ENCODE assay signal across 17 cellular contexts in the genomic region with DNA sequence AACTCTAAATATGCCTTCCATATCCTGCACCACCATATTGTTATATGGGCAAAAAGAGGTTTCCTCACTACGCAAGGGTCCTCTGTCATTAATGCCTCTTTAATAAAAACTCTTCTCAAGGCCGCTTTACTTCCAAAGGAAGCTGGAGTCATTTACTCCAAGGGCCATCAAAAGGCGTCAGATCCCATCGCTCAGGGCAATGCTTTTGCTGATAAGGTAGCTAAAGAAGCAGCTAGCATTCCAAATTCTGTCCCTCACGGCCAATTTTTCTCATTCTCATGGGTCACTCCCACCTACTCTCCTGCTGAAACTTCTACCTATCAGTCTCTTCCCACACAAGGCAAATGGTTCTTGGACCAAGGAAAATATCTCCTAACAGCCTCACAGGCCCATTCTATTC. TPM values are rescaled to one million over a fixed set of nuclear protein-coding genes. Genes with fewer than 3 reads are reported as not detected.
DNase-seq lines count a peak whose midpoint lies in the region; ATAC-seq, FAIRE-seq and TF ChIP-seq lines count a peak whose summit lies in the region.
"Had no signal": no experiment of that assay in that cellular context is flagged by ENCODE, and none has a peak within 500 bp of the region (broad histone marks: within the 10 kb centered on the region; RNA-seq: fewer than 3 reads in every experiment).

No MANE protein-coding gene starts in this region.

- dilution Hi-C loops in mammary epithelial cell (cut with HindIII; ENCODE audit: low sequenced_read_pairs): no loop called here

- H3K9ac ChIP-seq in mammary epithelial cell (ENCODE audit: insufficient read depth, low read length) (no peak overlapping the region), K562 (ENCODE audit: insufficient read depth in 1 of 2, low read depth in 2 of 2, low read length in 2 of 2) (no peak overlapping the region)
- H3K9ac ChIP-seq: BLaER1 treated with 17β-estradiol and CSF1 and Interleukin-3, amounts not matched to agents 10 nM and 100 nM had no signal

- no peak for TF ChIP-seq EP300 in K562 (IDR thresholded peaks at IDR 0.05; ENCODE audit: low read length)

- no peaks in the 10 kb centered on the region for H3K27me3 Mint-ChIP-seq in MCF 10A (ENCODE audit: insufficient read depth, unreplicated experiment)
- peaks cover 9% of the 10 kb centered on the region for H3K27me3 Mint-ChIP-seq in nephron (ENCODE audit: low read depth)
- peaks cover 62% of the 10 kb centered on the region for H3K27me3 Mint-ChIP-seq in HFFc6 (ENCODE audit: insufficient read depth)
- H3K27me3 Mint-ChIP-seq in activated CD8-positive, alpha-beta memory T cell treated with anti-CD3 and anti-CD28 coated beads, Interleukin-2, amount 10 ng/mL, durations not matched to agents 7 days and 5 days: peaks cover 6% of the 10 kb centered on the region

- H3K36me3 Mint-ChIP-seq in MCF 10A (ENCODE audit: insufficient read depth, unreplicated experiment) (no peaks in the 10 kb centered on the region), nephron (ENCODE audit: low read depth) (no peaks in the 10 kb centered on the region), HFFc6 (ENCODE audit: low read depth) (no peaks in the 10 kb centered on the region; the same call in 1 of the 2 replicates)
- H3K36me3 Mint-ChIP-seq in activated CD8-positive, alpha-beta memory T cell treated with anti-CD3 and anti-CD28 coated beads, Interleukin-2, amount 10 ng/mL, durations not matched to agents 7 days and 5 days: no peaks in the 10 kb centered on the region
- H3K36me3 Mint-ChIP-seq: CD4-positive, CD25-positive, alpha-beta regulatory T cell had no signal

- in situ Hi-C loops in mammary epithelial cell (cut with MboI; ENCODE audit: low sequenced_read_pairs in 2 of 2) (no loop called here), K562 (cut with MboI) (no loop called here)

- no peak overlapping the region for H3K4me2 ChIP-seq in mammary epithelial cell (ENCODE audit: insufficient read depth, low read depth, low read length)
- H3K4me2 ChIP-seq in K562 (ENCODE audit: insufficient read depth, low read length): no peak overlapping the region
- H3K4me2 ChIP-seq: BLaER1 treated with 17β-estradiol and CSF1 and Interleukin-3, amounts not matched to agents 10 nM and 100 nM had no signal

- peaks cover 15% of the 10 kb centered on the region for H3K4me1 Mint-ChIP-seq in MCF 10A (ENCODE audit: insufficient read depth, unreplicated experiment)
- peaks cover 14% of the 10 kb centered on the region for H3K4me1 Mint-ChIP-seq in nephron
- H3K4me1 Mint-ChIP-seq in HFFc6 (ENCODE audit: low read depth): peaks cover 19% of the 10 kb centered on the region
- peaks cover 30% of the 10 kb centered on the region for H3K4me1 Mint-ChIP-seq in activated CD8-positive, alpha-beta memory T cell treated with anti-CD3 and anti-CD28 coated beads, Interleukin-2, amount 10 ng/mL, durations not matched to agents 7 days and 5 days

- no peaks in the 10 kb centered on the region for H3K36me3 ChIP-seq in mammary epithelial cell (ENCODE audit: insufficient read depth, low read length)
- no peaks in the 10 kb centered on the region for H3K36me3 ChIP-seq in K562 (ENCODE audit: control insufficient read depth, insufficient read depth, low read length)
- H3K36me3 ChIP-seq in upper lobe of right lung: no peaks in the 10 kb centered on the region
- H3K36me3 ChIP-seq: BLaER1 treated with 17β-estradiol and CSF1 and Interleukin-3, amounts not matched to agents 10 nM and 100 nM had no signal

- no peak for FAIRE-seq in K562 (lab: Jason Lieb, UNC)
- FAIRE-seq: GM12878, HTR-8/SVneo had no signal

- H3K27me3 ChIP-seq in mammary epithelial cell (ENCODE audit: insufficient read depth, low read length) (no peaks in the 10 kb centered on the region), K562 (ENCODE audit: control insufficient read depth in 2 of 2, insufficient read depth in 2 of 2, low read length in 2 of 2) (no peaks in the 10 kb centered on the region), upper lobe of right lung (no peaks in the 10 kb centered on the region)
- H3K27me3 ChIP-seq: BLaER1 treated with 17β-estradiol and CSF1 and Interleukin-3, amounts not matched to agents 10 nM and 100 nM had no signal

- POLR2A ChIA-PET in MCF 10A (lab: Yijun Ruan, JAX) (interaction anchor here (0.7 to 3.9 kb wide), 2 partner anchors 27 to 56 kb away, joined by 4 to 19 read pairs; no protein-coding TSS in a partner anchor), K562 (lab: Yijun Ruan, JAX) (interaction anchor here (0.6 to 1.5 kb wide), 3 partner anchors 9 to 104 kb away, joined by 3 read pairs; no protein-coding TSS in a partner anchor)

- ATAC-seq in K562: no peak
- no peak for ATAC-seq in upper lobe of right lung
- ATAC-seq in GM18498 (IDR thresholded peaks at IDR 0.05; ENCODE audit: unreplicated experiment): no peak
- ATAC-seq in activated CD8-positive, alpha-beta memory T cell treated with anti-CD3 and anti-CD28 coated beads, Interleukin-2, amount 10 ng/mL, durations not matched to agents 7 days and 5 days: no peak
- ATAC-seq: GM12878 had no signal

- no peak for TF ChIP-seq POLR2A in K562 (conservative IDR thresholded peaks at IDR 0.05)

- H2AFZ ChIP-seq in mammary epithelial cell (ENCODE audit: low read depth, low read length) (no peak overlapping the region), K562 (ENCODE audit: low read depth, low read length) (peak overlapping the region; percentile 52; the same call in 1 of the 2 replicates)

- CTCF ChIA-PET in MCF 10A (lab: Yijun Ruan, JAX) (interaction anchor here (0.7 kb wide), 1 partner anchor 183 kb away, joined by 3 read pairs; no protein-coding TSS in a partner anchor), mammary epithelial cell (lab: Charles Lee; ENCODE audit: low non-redundant PET) (no interaction called here), K562 (lab: Yijun Ruan, JAX; ENCODE audit: low intra/inter-chr PET ratio) (interaction anchor here (0.6 kb wide), 1 partner anchor 196 kb away, joined by 3 read pairs; no protein-coding TSS in a partner anchor)
- CTCF ChIA-PET in activated CD8-positive, alpha-beta memory T cell treated with anti-CD3 and anti-CD28 coated beads, Interleukin-2, amount 10 ng/mL, durations not matched to agents 7 days and 5 days (lab: Charles Lee): interaction anchor here (0.7 to 1.7 kb wide), 2 partner anchors 22 to 49 kb away, joined by 3 read pairs; a partner anchor contains a TSS

- H4K20me1 ChIP-seq in mammary epithelial cell (ENCODE audit: insufficient read depth, low read length): no peaks in the 10 kb centered on the region
- H4K20me1 ChIP-seq in K562 (replicated peaks; ENCODE audit: control insufficient read depth, insufficient read depth, low read length): no peaks in the 10 kb centered on the region
- H4K20me1 ChIP-seq: BLaER1 treated with 17β-estradiol and CSF1 and Interleukin-3, amounts not matched to agents 10 nM and 100 nM had no signal

- H3K9me3 ChIP-seq in mammary epithelial cell (replicated peaks; ENCODE audit: insufficient read depth, low read length) (no peaks in the 10 kb centered on the region), K562 (replicated peaks; ENCODE audit: control insufficient read depth, insufficient read depth, low read depth, low read length) (no peaks in the 10 kb centered on the region), upper lobe of right lung (no peaks in the 10 kb centered on the region)
- H3K9me3 ChIP-seq: BLaER1 treated with 17β-estradiol and CSF1 and Interleukin-3, amounts not matched to agents 10 nM and 100 nM had no signal

- 91% methylated on average over 5 of the region's 5 CpGs for WGBS in mammary epithelial cell (ENCODE audit: low coverage, missing lambda C conversion rate)
- WGBS in K562 (ENCODE audit: insufficient coverage, low coverage, missing lambda C conversion rate): 35% methylated on average over 5 of the region's 5 CpGs

- no TSS peak for BruUV-seq in MCF 10A (replicated peaks; lab: Mats Ljungman, UMichigan)
- BruUV-seq in mammary epithelial cell (replicated peaks; lab: Mats Ljungman, UMichigan): no TSS peak
- no TSS peak for BruUV-seq in K562 (replicated peaks; lab: Mats Ljungman, UMichigan)

- H3K4me1 ChIP-seq in mammary epithelial cell (ENCODE audit: insufficient read depth, low read length): peaks cover 10% of the 10 kb centered on the region
- peaks cover 5 to 12% of the 10 kb centered on the region in 2 experiments; a peak in 3 of 5 replicates for H3K4me1 ChIP-seq in K562 (replicated peaks in 1 of 2; ENCODE audit: control insufficient read depth in 2 of 2, insufficient read depth in 2 of 2, low read length in 2 of 2)
- H3K4me1 ChIP-seq in upper lobe of right lung: peaks cover 6% of the 10 kb centered on the region

- no peak for TF ChIP-seq CTCF in MCF 10A (IDR thresholded peaks at IDR 0.05; ENCODE audit: unreplicated experiment)
- no peak for TF ChIP-seq CTCF in mammary epithelial cell (conservative IDR thresholded peaks at IDR 0.05 in 1 of 2, IDR thresholded peaks at IDR 0.05 in 1 of 2; ENCODE audit: extremely low read depth in 1 of 2, insufficient read depth in 1 of 2, low read depth in 1 of 2, low read length in 2 of 2)
- no peak for TF ChIP-seq CTCF in K562 (IDR thresholded peaks at IDR 0.05 in 2 of 3, conservative IDR thresholded peaks at IDR 0.05 in 1 of 3; ENCODE audit: insufficient read depth in 2 of 3, low read depth in 1 of 3, low read length in 3 of 3)
- no peak for TF ChIP-seq CTCF in nephron (IDR thresholded peaks at IDR 0.05; ENCODE audit: unreplicated experiment in 3 of 3)
- no peak for TF ChIP-seq CTCF in upper lobe of right lung (IDR thresholded peaks at IDR 0.05)
- no peak for TF ChIP-seq CTCF in HFFc6 (IDR thresholded peaks at IDR 0.05)

- H3K9me3 Mint-ChIP-seq in MCF 10A (ENCODE audit: unreplicated experiment) (no peaks in the 10 kb centered on the region), nephron (no peaks in the 10 kb centered on the region), HFFc6 (no peaks in the 10 kb centered on the region)
- H3K9me3 Mint-ChIP-seq in activated CD8-positive, alpha-beta memory T cell treated with anti-CD3 and anti-CD28 coated beads, Interleukin-2, amount 10 ng/mL, durations not matched to agents 7 days and 5 days (ENCODE audit: low read depth): no peaks in the 10 kb centered on the region
- H3K9me3 Mint-ChIP-seq: CD4-positive, CD25-positive, alpha-beta regulatory T cell; H9 had no signal

- H3K27ac ChIP-seq in mammary epithelial cell (ENCODE audit: insufficient read depth, low read depth, low read length) (no peak overlapping the region), K562 (ENCODE audit: extremely low read depth, low read depth, low read length) (no peak overlapping the region), upper lobe of right lung (no peak overlapping the region)
- H3K27ac ChIP-seq: BLaER1 treated with 17β-estradiol and CSF1 and Interleukin-3, amounts not matched to agents 10 nM and 100 nM had no signal

- DNase-seq in MCF 10A (ENCODE audit: unreplicated experiment): no peak
- DNase-seq in mammary epithelial cell: no peak
- DNase-seq in K562 (ENCODE audit: extremely low read depth in 1 of 4, low spot score in 3 of 4): no peak
- DNase-seq in upper lobe of right lung: no peak
- no peak for DNase-seq in HFFc6
- no peak for DNase-seq in activated CD8-positive, alpha-beta memory T cell treated with anti-CD3 and anti-CD28 coated beads, Interleukin-2, amount 10 ng/mL, durations not matched to agents 7 days and 5 days
- DNase-seq: 8988T; ACHN; CD4-positive, CD25-positive, alpha-beta regulatory T cell; DMS79; GOT3; H9 had no signal

- H3K27ac Mint-ChIP-seq in MCF 10A (ENCODE audit: low read depth, unreplicated experiment): peak overlapping the region; percentile 35
- H3K27ac Mint-ChIP-seq in nephron: peak overlapping the region in 2 of 3 experiments; percentile 3 to 81
- H3K27ac Mint-ChIP-seq in HFFc6: no peak overlapping the region
- no peak overlapping the region for H3K27ac Mint-ChIP-seq in activated CD8-positive, alpha-beta memory T cell treated with anti-CD3 and anti-CD28 coated beads, Interleukin-2, amount 10 ng/mL, durations not matched to agents 7 days and 5 days
- H3K27ac Mint-ChIP-seq: H9 had no signal

- H3K9me1 ChIP-seq in K562 (ENCODE audit: control insufficient read depth, insufficient read depth, low read length): no peaks in the 10 kb centered on the region

- no peaks in the 10 kb centered on the region for H3K79me2 ChIP-seq in mammary epithelial cell (ENCODE audit: insufficient read depth, low read length)
- H3K79me2 ChIP-seq in K562 (ENCODE audit: control insufficient read depth, insufficient read depth, low read length): no peaks in the 10 kb centered on the region

- no peak overlapping the region for H3K4me3 ChIP-seq in mammary epithelial cell (replicated peaks in 1 of 3; ENCODE audit: insufficient read depth in 1 of 3, low read depth in 2 of 3, low read length in 3 of 3)
- no peak overlapping the region for H3K4me3 ChIP-seq in K562
- peak overlapping the region; percentile 17 for H3K4me3 ChIP-seq in upper lobe of right lung
- H3K4me3 ChIP-seq: BLaER1 treated with 17β-estradiol and CSF1 and Interleukin-3, amounts not matched to agents 10 nM and 100 nM; GM12878 had no signal

- intact Hi-C loops in MCF 10A (cut with micrococcal nuclease) (loop anchor here (5.0 kb wide), 1 partner anchor 66 kb away; no protein-coding TSS in a partner anchor), mammary epithelial cell (cut with micrococcal nuclease) (loop anchor here (5.0 kb wide), 1 partner anchor 36 kb away; a partner anchor contains a TSS), K562 (cut with micrococcal nuclease) (loop anchor here (5.0 kb wide), 1 partner anchor 44 kb away; a partner anchor contains a TSS), upper lobe of right lung (cut with DNase I) (no loop called here)

- H3K4me3 Mint-ChIP-seq in MCF 10A (ENCODE audit: unreplicated experiment): no peak overlapping the region
- H3K4me3 Mint-ChIP-seq in nephron: no peak overlapping the region
- H3K4me3 Mint-ChIP-seq in HFFc6: no peak overlapping the region
- no peak overlapping the region for H3K4me3 Mint-ChIP-seq in activated CD8-positive, alpha-beta memory T cell treated with anti-CD3 and anti-CD28 coated beads, Interleukin-2, amount 10 ng/mL, durations not matched to agents 7 days and 5 days
- H3K4me3 Mint-ChIP-seq: H9 had no signal

- no peak for TF ChIP-seq RAD21 in K562 (CRISPR knock-in tag; conservative IDR thresholded peaks at IDR 0.05 in 1 of 2, IDR thresholded peaks at IDR 0.05 in 1 of 2)

RNA-seq across cellular contexts. Expression of a gene that starts 25.1 kb away (rescaled TPM):
- total RNA-seq in MCF 10A (2022): 39.7 and 47.7 TPM in 2 replicates
- 10 to 100 TPM; 35.0 to 49.3 TPM for total RNA-seq in mammary epithelial cell
- polyA plus RNA-seq in mammary epithelial cell: 25.9 TPM
- 80.0 TPM for polyA minus RNA-seq in mammary epithelial cell
- 51.6 and 76.0 TPM in 2 replicates for total RNA-seq in K562 (2011; cell fraction: chromatin; rRNA removed; ENCODE audit: low replicate concordance)
- total RNA-seq in K562 (2011; cell fraction: nucleolus; rRNA removed): 39.7 and 45.7 TPM in 2 replicates
- total RNA-seq in K562 (2011; cell fraction: nucleoplasm; rRNA removed): 38.2 and 40.6 TPM in 2 replicates
- total RNA-seq in K562 (2014; rRNA removed): 80.6 and 122 TPM in 2 replicates
- 61.7 and 68.7 TPM in 2 replicates for total RNA-seq in K562 (2014; rRNA removed; fragmentation: Illumina TruSeq; extraction: Trizol)
- 59.9 and 66.6 TPM in 2 replicates for total RNA-seq in K562 (2015; rRNA removed; fragmentation: Illumina TruSeq; extraction: Trizol)
- 69.0 and 70.6 TPM in 2 replicates for total RNA-seq in K562 (2021)
- 22.8 and 32.4 TPM in 2 replicates for polyA plus RNA-seq in K562 (2011; rRNA removed)
- polyA plus RNA-seq in K562 (2011; cell fraction: cytosol; rRNA removed): 19.5 and 25.8 TPM in 2 replicates
- 106 and 140 TPM in 2 replicates for polyA plus RNA-seq in K562 (2011; cell fraction: nucleus; rRNA removed)
- polyA plus RNA-seq in K562 (2012): 73.3 and 129 TPM in 2 replicates
- 101 and 104 TPM in 2 replicates for polyA plus RNA-seq in K562 (2014; fragmentation: Illumina TruSeq; extraction: Trizol)
- 100 to 1,000 TPM in 1 of 2 experiments, 10 to 100 TPM in 1; 41.5 to 144 TPM for polyA plus RNA-seq in K562 (2014; fragmentation: Nextera tagmentation; extraction: Ambion mirVana)
- polyA plus RNA-seq in K562 (2014; rRNA removed): 47.4 and 67.2 TPM in 2 replicates
- polyA minus RNA-seq in K562 (2011; rRNA and poly(A)+ RNA removed): 11.5 and 12.0 TPM in 2 replicates
- 17.0 and 19.9 TPM in 2 replicates for polyA minus RNA-seq in K562 (2011; cell fraction: cytosol; rRNA and poly(A)+ RNA removed)
- polyA minus RNA-seq in K562 (2011; cell fraction: nucleus; rRNA and poly(A)+ RNA removed): 34.1 and 35.5 TPM in 2 replicates
- total RNA-seq in upper lobe of right lung: 35.0 TPM
- 10 to 100 TPM; 44.9 to 53.2 (median 50.4) TPM for total RNA-seq in HFFc6 (2021; fragmentation: NEBNext Ultra II Directional; extraction: Animal tissue kit (Norgen Biotek cat#: 25700))
- 100 to 1,000 TPM; 102 to 107 TPM for total RNA-seq in activated CD8-positive, alpha-beta memory T cell treated with anti-CD3 and anti-CD28 coated beads, Interleukin-2, amount 10 ng/mL, durations not matched to agents 7 days and 5 days

RNA-seq across cellular contexts. Expression of a gene that starts 30.3 kb away (rescaled TPM):
- 12.3 and 15.5 TPM in 2 replicates for total RNA-seq in MCF 10A (2022)
- total RNA-seq in mammary epithelial cell: 10 to 100 TPM; 11.5 to 16.3 TPM
- polyA plus RNA-seq in mammary epithelial cell: 6.5 TPM
- 9.5 TPM for polyA minus RNA-seq in mammary epithelial cell
- total RNA-seq in K562 (2011; cell fraction: chromatin; rRNA removed; ENCODE audit: low replicate concordance): 8.2 and 25.6 TPM in 2 replicates
- total RNA-seq in K562 (2011; cell fraction: nucleolus; rRNA removed): 20.4 and 20.8 TPM in 2 replicates
- 13.3 and 13.4 TPM in 2 replicates for total RNA-seq in K562 (2011; cell fraction: nucleoplasm; rRNA removed)
- 11.9 and 12.2 TPM in 2 replicates for total RNA-seq in K562 (2014; rRNA removed)
- total RNA-seq in K562 (2014; rRNA removed; fragmentation: Illumina TruSeq; extraction: Trizol): 5.6 and 5.9 TPM in 2 replicates
- total RNA-seq in K562 (2015; rRNA removed; fragmentation: Illumina TruSeq; extraction: Trizol): 8.2 and 8.4 TPM in 2 replicates
- total RNA-seq in K562 (2021): 10.0 and 11.1 TPM in 2 replicates
- 5.8 and 9.4 TPM in 2 replicates for polyA plus RNA-seq in K562 (2011; rRNA removed)
- 9.0 and 12.6 TPM in 2 replicates for polyA plus RNA-seq in K562 (2011; cell fraction: cytosol; rRNA removed)
- 13.4 and 20.4 TPM in 2 replicates for polyA plus RNA-seq in K562 (2011; cell fraction: nucleus; rRNA removed)
- 9.5 and 11.3 TPM in 2 replicates for polyA plus RNA-seq in K562 (2012)
- 7.1 TPM in 2 replicates for polyA plus RNA-seq in K562 (2014; fragmentation: Illumina TruSeq; extraction: Trizol)
- polyA plus RNA-seq in K562 (2014; fragmentation: Nextera tagmentation; extraction: Ambion mirVana): under 1 TPM; 0.21 to 0.30 TPM
- polyA plus RNA-seq in K562 (2014; rRNA removed): 8.7 and 10.3 TPM in 2 replicates
- 7.1 and 7.7 TPM in 2 replicates for polyA minus RNA-seq in K562 (2011; rRNA and poly(A)+ RNA removed)
- polyA minus RNA-seq in K562 (2011; cell fraction: cytosol; rRNA and poly(A)+ RNA removed): 6.3 and 7.0 TPM in 2 replicates
- 11.4 and 12.3 TPM in 2 replicates for polyA minus RNA-seq in K562 (2011; cell fraction: nucleus; rRNA and poly(A)+ RNA removed)
- 26.2 TPM for total RNA-seq in upper lobe of right lung
- total RNA-seq in HFFc6 (2021; fragmentation: NEBNext Ultra II Directional; extraction: Animal tissue kit (Norgen Biotek cat#: 25700)): 10 to 100 TPM; 15.2 to 19.9 (median 17.0) TPM
- 10 to 100 TPM; 10.6 to 11.8 TPM for total RNA-seq in activated CD8-positive, alpha-beta memory T cell treated with anti-CD3 and anti-CD28 coated beads, Interleukin-2, amount 10 ng/mL, durations not matched to agents 7 days and 5 days

RNA-seq across cellular contexts. Expression of a gene that starts 33.9 kb away (rescaled TPM):
- total RNA-seq in MCF 10A (2022) (84.9 and 87.9 TPM in 2 replicates), mammary epithelial cell (100 to 1,000 TPM; 117 to 119 TPM), K562 (2014; rRNA removed) (33.9 and 44.9 TPM in 2 replicates), K562 (2014; rRNA removed; fragmentation: Illumina TruSeq; extraction: Trizol) (10.4 and 11.9 TPM in 2 replicates), K562 (2015; rRNA removed; fragmentation: Illumina TruSeq; extraction: Trizol) (22.3 and 23.1 TPM in 2 replicates), K562 (2021) (73.4 and 74.0 TPM in 2 replicates), upper lobe of right lung (191 TPM)
- polyA plus RNA-seq in mammary epithelial cell (71.4 TPM), K562 (2011; rRNA removed) (10.1 and 27.3 TPM in 2 replicates), K562 (2014; fragmentation: Illumina TruSeq; extraction: Trizol) (23.0 and 26.8 TPM in 2 replicates), K562 (2014; fragmentation: Nextera tagmentation; extraction: Ambion mirVana) (10 to 100 TPM in 1 of 2 experiments, 1 to 10 TPM in 1; 5.6 to 10.1 TPM), K562 (2014; rRNA removed) (30.6 and 38.5 TPM in 2 replicates)
- 60.7 TPM for polyA minus RNA-seq in mammary epithelial cell
- 73.3 and 139 TPM in 2 replicates for total RNA-seq in K562 (2011; cell fraction: chromatin; rRNA removed; ENCODE audit: low replicate concordance)
- total RNA-seq in K562 (2011; cell fraction: nucleolus; rRNA removed): 101 and 121 TPM in 2 replicates
- total RNA-seq in K562 (2011; cell fraction: nucleoplasm; rRNA removed): 105 and 137 TPM in 2 replicates
- polyA plus RNA-seq in K562 (2011; cell fraction: cytosol; rRNA removed): 16.7 and 26.5 TPM in 2 replicates
- polyA plus RNA-seq in K562 (2011; cell fraction: nucleus; rRNA removed): 38.3 and 46.1 TPM in 2 replicates
- polyA plus RNA-seq in K562 (2012): 29.5 and 50.0 TPM in 2 replicates
- polyA minus RNA-seq in K562 (2011; rRNA and poly(A)+ RNA removed): 7.9 and 11.1 TPM in 2 replicates
- polyA minus RNA-seq in K562 (2011; cell fraction: cytosol; rRNA and poly(A)+ RNA removed): 32.5 and 35.6 TPM in 2 replicates
- polyA minus RNA-seq in K562 (2011; cell fraction: nucleus; rRNA and poly(A)+ RNA removed): 21.7 and 28.1 TPM in 2 replicates
- total RNA-seq in HFFc6 (2021; fragmentation: NEBNext Ultra II Directional; extraction: Animal tissue kit (Norgen Biotek cat#: 25700)): 100 to 1,000 TPM in 5 of 6 experiments, 10 to 100 TPM in 1; 88.7 to 118 (median 104) TPM
- total RNA-seq in activated CD8-positive, alpha-beta memory T cell treated with anti-CD3 and anti-CD28 coated beads, Interleukin-2, amount 10 ng/mL, durations not matched to agents 7 days and 5 days: 100 to 1,000 TPM; 207 to 235 TPM

RNA-seq across cellular contexts. Expression of a gene that starts 43.8 kb away (rescaled TPM):
- total RNA-seq in MCF 10A (2022) (20.3 and 27.1 TPM in 2 replicates), mammary epithelial cell (10 to 100 TPM in 1 of 2 donors, 1 to 10 TPM in 1; 2.8 to 36.7 TPM), K562 (2014; rRNA removed) (50.2 and 62.5 TPM in 2 replicates), K562 (2014; rRNA removed; fragmentation: Illumina TruSeq; extraction: Trizol) (38.6 and 42.3 TPM in 2 replicates), K562 (2015; rRNA removed; fragmentation: Illumina TruSeq; extraction: Trizol) (77.9 and 80.1 TPM in 2 replicates), K562 (2021) (79.2 and 85.6 TPM in 2 replicates), upper lobe of right lung (2.3 TPM)
- polyA plus RNA-seq in mammary epithelial cell (47.5 TPM), K562 (2011; rRNA removed) (95.2 and 103 TPM in 2 replicates), K562 (2014; fragmentation: Illumina TruSeq; extraction: Trizol) (76.9 and 82.7 TPM in 2 replicates), K562 (2014; fragmentation: Nextera tagmentation; extraction: Ambion mirVana) (1 to 10 TPM; 1.3 to 2.2 TPM), K562 (2014; rRNA removed) (84.1 and 88.6 TPM in 2 replicates)
- polyA minus RNA-seq in mammary epithelial cell: 45.2 TPM
- 117 and 182 TPM in 2 replicates for total RNA-seq in K562 (2011; cell fraction: chromatin; rRNA removed; ENCODE audit: low replicate concordance)
- 141 and 154 TPM in 2 replicates for total RNA-seq in K562 (2011; cell fraction: nucleolus; rRNA removed)
- 113 and 129 TPM in 2 replicates for total RNA-seq in K562 (2011; cell fraction: nucleoplasm; rRNA removed)
- polyA plus RNA-seq in K562 (2011; cell fraction: cytosol; rRNA removed): 82.9 and 95.7 TPM in 2 replicates
- polyA plus RNA-seq in K562 (2011; cell fraction: nucleus; rRNA removed): 255 and 308 TPM in 2 replicates
- 70.1 and 78.9 TPM in 2 replicates for polyA plus RNA-seq in K562 (2012)
- 91.4 and 99.3 TPM in 2 replicates for polyA minus RNA-seq in K562 (2011; rRNA and poly(A)+ RNA removed)
- 43.1 and 48.8 TPM in 2 replicates for polyA minus RNA-seq in K562 (2011; cell fraction: cytosol; rRNA and poly(A)+ RNA removed)
- polyA minus RNA-seq in K562 (2011; cell fraction: nucleus; rRNA and poly(A)+ RNA removed): 113 and 139 TPM in 2 replicates
- 10 to 100 TPM; 20.6 to 43.5 (median 38.6) TPM for total RNA-seq in HFFc6 (2021; fragmentation: NEBNext Ultra II Directional; extraction: Animal tissue kit (Norgen Biotek cat#: 25700))
- total RNA-seq in activated CD8-positive, alpha-beta memory T cell treated with anti-CD3 and anti-CD28 coated beads, Interleukin-2, amount 10 ng/mL, durations not matched to agents 7 days and 5 days: 100 to 1,000 TPM; 133 to 187 TPM

RNA-seq across cellular contexts. Expression of a gene that starts 49.1 kb away (rescaled TPM):
- total RNA-seq in MCF 10A (2022): 30.4 and 37.9 TPM in 2 replicates
- total RNA-seq in mammary epithelial cell: 10 to 100 TPM; 22.0 to 47.0 TPM
- 34.0 TPM for polyA plus RNA-seq in mammary epithelial cell
- 23.3 TPM for polyA minus RNA-seq in mammary epithelial cell
- 218 and 476 TPM in 2 replicates for total RNA-seq in K562 (2011; cell fraction: chromatin; rRNA removed; ENCODE audit: low replicate concordance)
- total RNA-seq in K562 (2011; cell fraction: nucleolus; rRNA removed): 277 and 305 TPM in 2 replicates
- total RNA-seq in K562 (2011; cell fraction: nucleoplasm; rRNA removed): 220 and 224 TPM in 2 replicates
- 14.5 and 17.9 TPM in 2 replicates for total RNA-seq in K562 (2014; rRNA removed)
- total RNA-seq in K562 (2014; rRNA removed; fragmentation: Illumina TruSeq; extraction: Trizol): 11.8 and 14.6 TPM in 2 replicates
- total RNA-seq in K562 (2015; rRNA removed; fragmentation: Illumina TruSeq; extraction: Trizol): 19.5 TPM in 2 replicates
- total RNA-seq in K562 (2021): 43.0 and 54.6 TPM in 2 replicates
- 46.6 and 77.3 TPM in 2 replicates for polyA plus RNA-seq in K562 (2011; rRNA removed)
- 39.5 and 39.8 TPM in 2 replicates for polyA plus RNA-seq in K562 (2011; cell fraction: cytosol; rRNA removed)
- 710 and 718 TPM in 2 replicates for polyA plus RNA-seq in K562 (2011; cell fraction: nucleus; rRNA removed)
- polyA plus RNA-seq in K562 (2012): 41.6 and 85.7 TPM in 2 replicates
- 27.5 and 35.1 TPM in 2 replicates for polyA plus RNA-seq in K562 (2014; fragmentation: Illumina TruSeq; extraction: Trizol)
- polyA plus RNA-seq in K562 (2014; fragmentation: Nextera tagmentation; extraction: Ambion mirVana): 1 to 10 TPM; 1.8 to 3.3 TPM
- polyA plus RNA-seq in K562 (2014; rRNA removed): 43.1 and 57.1 TPM in 2 replicates
- 21.7 and 27.1 TPM in 2 replicates for polyA minus RNA-seq in K562 (2011; rRNA and poly(A)+ RNA removed)
- 13.8 and 17.8 TPM in 2 replicates for polyA minus RNA-seq in K562 (2011; cell fraction: cytosol; rRNA and poly(A)+ RNA removed)
- 113 and 127 TPM in 2 replicates for polyA minus RNA-seq in K562 (2011; cell fraction: nucleus; rRNA and poly(A)+ RNA removed)
- total RNA-seq in upper lobe of right lung: 114 TPM
- 10 to 100 TPM; 26.7 to 31.6 (median 27.9) TPM for total RNA-seq in HFFc6 (2021; fragmentation: NEBNext Ultra II Directional; extraction: Animal tissue kit (Norgen Biotek cat#: 25700))
- total RNA-seq in activated CD8-positive, alpha-beta memory T cell treated with anti-CD3 and anti-CD28 coated beads, Interleukin-2, amount 10 ng/mL, durations not matched to agents 7 days and 5 days: 10 to 100 TPM; 34.7 to 49.9 TPM

Comparison
In these comparisons a context has a peak if more than half of its experiments do, and no peak if none do; other contexts are left out.
1. H3K27ac Mint-ChIP-seq: peak in MCF 10A (single experiment) and nephron (2 of 3); none in HFFc6 (single experiment) and activated CD8-positive, alpha-beta memory T cell treated with anti-CD3 and anti-CD28 coated beads, Interleukin-2, amount 10 ng/mL, durations not matched to agents 7 days and 5 days (single experiment).